In the genomic region with DNA sequence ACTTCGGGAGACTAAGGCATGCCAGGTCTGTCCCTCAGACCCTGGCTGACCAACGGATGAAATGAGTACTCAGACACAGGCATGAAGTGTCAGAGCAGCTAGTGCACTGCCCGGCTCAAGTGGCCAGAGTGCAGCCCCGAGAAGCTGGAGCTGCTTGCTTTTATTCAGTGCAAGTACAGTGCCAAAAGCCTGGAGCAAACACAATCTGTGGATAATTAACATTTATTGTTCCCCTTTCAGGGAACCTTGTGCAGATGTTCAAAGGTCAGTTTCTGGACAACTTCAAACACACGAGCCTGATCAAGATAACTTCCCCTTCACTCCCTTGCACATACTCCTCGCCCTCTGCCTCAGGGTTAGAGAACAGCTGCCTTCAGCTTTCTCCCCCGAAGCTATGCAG, we compare ENCODE assay signal across 1 cellular context.
TF ChIP-seq lines count a peak whose summit lies in the region.

No MANE protein-coding gene starts in this region.

TF ChIP-seq in SK-N-SH, 30 proteins besides CTCF, POLR2A, EP300 and RAD21:
- 0 out of 2 replicates have a peak, but pooled peaks have one; percentile 12 for TF ChIP-seq TCF12 (IDR thresholded peaks at IDR 0.05)
- TF ChIP-seq, protein P1, sequence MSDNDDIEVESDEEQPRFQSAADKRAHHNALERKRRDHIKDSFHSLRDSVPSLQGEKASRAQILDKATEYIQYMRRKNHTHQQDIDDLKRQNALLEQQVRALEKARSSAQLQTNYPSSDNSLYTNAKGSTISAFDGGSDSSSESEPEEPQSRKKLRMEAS (IDR thresholded peaks at IDR 0.05; ENCODE audit: low read depth), result no peak
- TF ChIP-seq MEF2A (IDR thresholded peaks at IDR 0.05; ENCODE audit: borderline replicate concordance, low read depth), result no peak
- TF ChIP-seq, protein P2, sequence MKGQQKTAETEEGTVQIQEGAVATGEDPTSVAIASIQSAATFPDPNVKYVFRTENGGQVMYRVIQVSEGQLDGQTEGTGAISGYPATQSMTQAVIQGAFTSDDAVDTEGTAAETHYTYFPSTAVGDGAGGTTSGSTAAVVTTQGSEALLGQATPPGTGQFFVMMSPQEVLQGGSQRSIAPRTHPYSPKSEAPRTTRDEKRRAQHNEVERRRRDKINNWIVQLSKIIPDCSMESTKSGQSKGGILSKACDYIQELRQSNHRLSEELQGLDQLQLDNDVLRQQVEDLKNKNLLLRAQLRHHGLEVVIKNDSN (IDR thresholded peaks at IDR 0.05; ENCODE audit: borderline replicate concordance, low read depth), result no peak
- TF ChIP-seq, protein P3, sequence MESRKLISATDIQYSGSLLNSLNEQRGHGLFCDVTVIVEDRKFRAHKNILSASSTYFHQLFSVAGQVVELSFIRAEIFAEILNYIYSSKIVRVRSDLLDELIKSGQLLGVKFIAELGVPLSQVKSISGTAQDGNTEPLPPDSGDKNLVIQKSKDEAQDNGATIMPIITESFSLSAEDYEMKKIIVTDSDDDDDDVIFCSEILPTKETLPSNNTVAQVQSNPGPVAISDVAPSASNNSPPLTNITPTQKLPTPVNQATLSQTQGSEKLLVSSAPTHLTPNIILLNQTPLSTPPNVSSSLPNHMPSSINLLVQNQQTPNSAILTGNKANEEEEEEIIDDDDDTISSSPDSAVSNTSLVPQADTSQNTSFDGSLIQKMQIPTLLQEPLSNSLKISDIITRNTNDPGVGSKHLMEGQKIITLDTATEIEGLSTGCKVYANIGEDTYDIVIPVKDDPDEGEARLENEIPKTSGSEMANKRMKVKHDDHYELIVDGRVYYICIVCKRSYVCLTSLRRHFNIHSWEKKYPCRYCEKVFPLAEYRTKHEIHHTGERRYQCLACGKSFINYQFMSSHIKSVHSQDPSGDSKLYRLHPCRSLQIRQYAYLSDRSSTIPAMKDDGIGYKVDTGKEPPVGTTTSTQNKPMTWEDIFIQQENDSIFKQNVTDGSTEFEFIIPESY (IDR thresholded peaks at IDR 0.05; ENCODE audit: borderline replicate concordance, low read depth), result no peak
- TF ChIP-seq CHD2 (IDR thresholded peaks at IDR 0.05; ENCODE audit: low read length, partially characterized antibody), result peak; percentile 34
- peak; percentile 78 for TF ChIP-seq RCOR1 (IDR thresholded peaks at IDR 0.05; ENCODE audit: low read length)
- no peak for TF ChIP-seq FOSL2 (IDR thresholded peaks at IDR 0.05; ENCODE audit: borderline replicate concordance, low read depth)
- no peak for TF ChIP-seq EZH2phosphoT487 (IDR thresholded peaks at IDR 0.05; ENCODE audit: borderline replicate concordance, low read depth)
- no peak for TF ChIP-seq SMC3 (IDR thresholded peaks at IDR 0.05; ENCODE audit: low read depth, low read length)
- TF ChIP-seq, protein P4, sequence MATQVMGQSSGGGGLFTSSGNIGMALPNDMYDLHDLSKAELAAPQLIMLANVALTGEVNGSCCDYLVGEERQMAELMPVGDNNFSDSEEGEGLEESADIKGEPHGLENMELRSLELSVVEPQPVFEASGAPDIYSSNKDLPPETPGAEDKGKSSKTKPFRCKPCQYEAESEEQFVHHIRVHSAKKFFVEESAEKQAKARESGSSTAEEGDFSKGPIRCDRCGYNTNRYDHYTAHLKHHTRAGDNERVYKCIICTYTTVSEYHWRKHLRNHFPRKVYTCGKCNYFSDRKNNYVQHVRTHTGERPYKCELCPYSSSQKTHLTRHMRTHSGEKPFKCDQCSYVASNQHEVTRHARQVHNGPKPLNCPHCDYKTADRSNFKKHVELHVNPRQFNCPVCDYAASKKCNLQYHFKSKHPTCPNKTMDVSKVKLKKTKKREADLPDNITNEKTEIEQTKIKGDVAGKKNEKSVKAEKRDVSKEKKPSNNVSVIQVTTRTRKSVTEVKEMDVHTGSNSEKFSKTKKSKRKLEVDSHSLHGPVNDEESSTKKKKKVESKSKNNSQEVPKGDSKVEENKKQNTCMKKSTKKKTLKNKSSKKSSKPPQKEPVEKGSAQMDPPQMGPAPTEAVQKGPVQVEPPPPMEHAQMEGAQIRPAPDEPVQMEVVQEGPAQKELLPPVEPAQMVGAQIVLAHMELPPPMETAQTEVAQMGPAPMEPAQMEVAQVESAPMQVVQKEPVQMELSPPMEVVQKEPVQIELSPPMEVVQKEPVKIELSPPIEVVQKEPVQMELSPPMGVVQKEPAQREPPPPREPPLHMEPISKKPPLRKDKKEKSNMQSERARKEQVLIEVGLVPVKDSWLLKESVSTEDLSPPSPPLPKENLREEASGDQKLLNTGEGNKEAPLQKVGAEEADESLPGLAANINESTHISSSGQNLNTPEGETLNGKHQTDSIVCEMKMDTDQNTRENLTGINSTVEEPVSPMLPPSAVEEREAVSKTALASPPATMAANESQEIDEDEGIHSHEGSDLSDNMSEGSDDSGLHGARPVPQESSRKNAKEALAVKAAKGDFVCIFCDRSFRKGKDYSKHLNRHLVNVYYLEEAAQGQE (IDR thresholded peaks at IDR 0.05; ENCODE audit: low read depth, low read length), result no peak
- peak; percentile 84 for TF ChIP-seq GATA2 (CRISPR knock-in tag; IDR thresholded peaks at IDR 0.05)
- TF ChIP-seq RFX5 (IDR thresholded peaks at IDR 0.05; ENCODE audit: low read length), result no peak
- TF ChIP-seq JUND (IDR thresholded peaks at IDR 0.05), result no peak
- TF ChIP-seq FOXM1 (IDR thresholded peaks at IDR 0.05; ENCODE audit: low read depth), result no peak
